ENCODE assay signal across 1 cellular context in genomic region chr17:36534117-36534880, GRCh38.
TF ChIP-seq lines count a peak whose summit lies in the region.

Gene MYO19, minus strand, starts transcription at chr17:36534868. Its CDS starts 2,330 bp downstream, at chr17:36532538.

TF ChIP-seq in GM23338, 12 proteins besides CTCF, POLR2A, EP300 and RAD21 (continued from another document):
- TF ChIP-seq, protein P1, sequence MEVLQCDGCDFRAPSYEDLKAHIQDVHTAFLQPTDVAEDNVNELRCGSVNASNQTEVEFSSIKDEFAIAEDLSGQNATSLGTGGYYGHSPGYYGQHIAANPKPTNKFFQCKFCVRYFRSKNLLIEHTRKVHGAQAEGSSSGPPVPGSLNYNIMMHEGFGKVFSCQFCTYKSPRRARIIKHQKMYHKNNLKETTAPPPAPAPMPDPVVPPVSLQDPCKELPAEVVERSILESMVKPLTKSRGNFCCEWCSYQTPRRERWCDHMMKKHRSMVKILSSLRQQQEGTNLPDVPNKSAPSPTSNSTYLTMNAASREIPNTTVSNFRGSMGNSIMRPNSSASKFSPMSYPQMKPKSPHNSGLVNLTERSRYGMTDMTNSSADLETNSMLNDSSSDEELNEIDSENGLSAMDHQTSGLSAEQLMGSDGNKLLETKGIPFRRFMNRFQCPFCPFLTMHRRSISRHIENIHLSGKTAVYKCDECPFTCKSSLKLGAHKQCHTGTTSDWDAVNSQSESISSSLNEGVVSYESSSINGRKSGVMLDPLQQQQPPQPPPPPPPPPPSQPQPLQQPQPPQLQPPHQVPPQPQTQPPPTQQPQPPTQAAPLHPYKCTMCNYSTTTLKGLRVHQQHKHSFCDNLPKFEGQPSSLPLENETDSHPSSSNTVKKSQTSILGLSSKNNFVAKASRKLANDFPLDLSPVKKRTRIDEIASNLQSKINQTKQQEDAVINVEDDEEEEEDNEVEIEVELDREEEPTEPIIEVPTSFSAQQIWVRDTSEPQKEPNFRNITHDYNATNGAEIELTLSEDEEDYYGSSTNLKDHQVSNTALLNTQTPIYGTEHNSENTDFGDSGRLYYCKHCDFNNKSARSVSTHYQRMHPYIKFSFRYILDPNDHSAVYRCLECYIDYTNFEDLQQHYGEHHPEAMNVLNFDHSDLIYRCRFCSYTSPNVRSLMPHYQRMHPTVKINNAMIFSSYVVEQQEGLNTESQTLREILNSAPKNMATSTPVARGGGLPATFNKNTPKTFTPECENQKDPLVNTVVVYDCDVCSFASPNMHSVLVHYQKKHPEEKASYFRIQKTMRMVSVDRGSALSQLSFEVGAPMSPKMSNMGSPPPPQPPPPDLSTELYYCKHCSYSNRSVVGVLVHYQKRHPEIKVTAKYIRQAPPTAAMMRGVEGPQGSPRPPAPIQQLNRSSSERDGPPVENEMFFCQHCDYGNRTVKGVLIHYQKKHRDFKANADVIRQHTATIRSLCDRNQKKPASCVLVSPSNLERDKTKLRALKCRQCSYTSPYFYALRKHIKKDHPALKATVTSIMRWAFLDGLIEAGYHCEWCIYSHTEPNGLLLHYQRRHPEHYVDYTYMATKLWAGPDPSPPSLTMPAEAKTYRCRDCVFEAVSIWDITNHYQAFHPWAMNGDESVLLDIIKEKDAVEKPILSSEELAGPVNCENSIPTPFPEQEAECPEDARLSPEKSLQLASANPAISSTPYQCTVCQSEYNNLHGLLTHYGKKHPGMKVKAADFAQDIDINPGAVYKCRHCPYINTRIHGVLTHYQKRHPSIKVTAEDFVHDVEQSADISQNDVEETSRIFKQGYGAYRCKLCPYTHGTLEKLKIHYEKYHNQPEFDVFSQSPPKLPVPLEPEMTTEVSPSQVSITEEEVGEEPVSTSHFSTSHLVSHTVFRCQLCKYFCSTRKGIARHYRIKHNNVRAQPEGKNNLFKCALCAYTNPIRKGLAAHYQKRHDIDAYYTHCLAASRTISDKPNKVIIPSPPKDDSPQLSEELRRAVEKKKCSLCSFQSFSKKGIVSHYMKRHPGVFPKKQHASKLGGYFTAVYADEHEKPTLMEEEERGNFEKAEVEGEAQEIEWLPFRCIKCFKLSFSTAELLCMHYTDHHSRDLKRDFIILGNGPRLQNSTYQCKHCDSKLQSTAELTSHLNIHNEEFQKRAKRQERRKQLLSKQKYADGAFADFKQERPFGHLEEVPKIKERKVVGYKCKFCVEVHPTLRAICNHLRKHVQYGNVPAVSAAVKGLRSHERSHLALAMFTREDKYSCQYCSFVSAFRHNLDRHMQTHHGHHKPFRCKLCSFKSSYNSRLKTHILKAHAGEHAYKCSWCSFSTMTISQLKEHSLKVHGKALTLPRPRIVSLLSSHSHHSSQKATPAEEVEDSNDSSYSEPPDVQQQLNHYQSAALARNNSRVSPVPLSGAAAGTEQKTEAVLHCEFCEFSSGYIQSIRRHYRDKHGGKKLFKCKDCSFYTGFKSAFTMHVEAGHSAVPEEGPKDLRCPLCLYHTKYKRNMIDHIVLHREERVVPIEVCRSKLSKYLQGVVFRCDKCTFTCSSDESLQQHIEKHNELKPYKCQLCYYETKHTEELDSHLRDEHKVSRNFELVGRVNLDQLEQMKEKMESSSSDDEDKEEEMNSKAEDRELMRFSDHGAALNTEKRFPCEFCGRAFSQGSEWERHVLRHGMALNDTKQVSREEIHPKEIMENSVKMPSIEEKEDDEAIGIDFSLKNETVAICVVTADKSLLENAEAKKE (CRISPR knock-in tag; IDR thresholded peaks at IDR 0.05): no peak
- TF ChIP-seq POLR2AphosphoS5 (IDR thresholded peaks at IDR 0.05; ENCODE audit: low read depth): no peak
- no peak for TF ChIP-seq ZNF114 (CRISPR knock-in tag; IDR thresholded peaks at IDR 0.05)
- no peak for TF ChIP-seq ZNF331 (CRISPR knock-in tag; IDR thresholded peaks at IDR 0.05; ENCODE audit: low read depth)
